1 cellular context compared by ENCODE assay signal in the genomic region with DNA sequence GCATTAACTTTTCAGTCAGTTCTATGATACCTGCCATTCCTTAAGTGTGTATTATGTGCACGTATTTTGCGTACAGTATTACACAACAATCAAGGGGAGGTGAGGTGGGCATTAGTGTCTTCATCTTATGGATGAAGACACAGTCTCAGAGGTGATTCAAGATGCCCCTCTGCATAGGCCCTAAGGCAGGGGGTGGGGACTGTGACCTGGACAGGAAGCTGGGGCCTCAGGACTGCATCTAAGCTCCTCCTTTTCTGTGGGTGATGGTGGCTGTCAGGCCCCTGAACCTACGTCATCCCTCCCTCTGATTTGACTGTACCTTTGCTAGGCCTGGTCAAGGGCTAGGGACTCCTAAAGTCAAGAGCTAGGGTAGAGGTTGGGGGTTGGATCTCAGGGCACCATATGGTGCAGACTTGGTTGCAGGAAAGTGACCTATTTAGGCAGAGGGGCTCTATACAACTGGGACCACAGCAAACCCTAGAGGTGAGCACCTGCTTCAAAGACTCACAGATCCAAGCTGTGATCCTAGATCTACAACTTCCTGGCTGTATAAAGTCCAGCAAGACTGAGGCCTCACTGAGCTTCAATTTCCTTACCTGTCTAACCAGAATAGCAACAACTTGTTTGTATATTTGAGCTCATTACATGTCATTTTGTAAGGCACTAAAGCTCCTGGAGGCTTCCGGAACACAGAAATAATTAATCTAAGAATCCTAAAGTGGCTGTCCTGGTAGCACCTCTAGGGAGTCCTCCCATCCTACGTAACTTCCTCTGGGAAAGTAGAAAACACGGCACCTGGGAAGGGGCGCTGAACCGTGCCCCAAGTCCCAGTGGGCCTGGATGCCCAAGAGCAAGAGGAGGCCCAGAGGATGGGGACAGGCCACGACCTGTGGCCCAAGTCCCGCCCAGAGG.
TF ChIP-seq lines count a peak whose summit lies in the region.

No MANE protein-coding gene starts in this region.

TF ChIP-seq in SK-N-SH, 30 proteins besides CTCF, POLR2A, EP300 and RAD21 (continued from another document):
- TF ChIP-seq, protein P1, sequence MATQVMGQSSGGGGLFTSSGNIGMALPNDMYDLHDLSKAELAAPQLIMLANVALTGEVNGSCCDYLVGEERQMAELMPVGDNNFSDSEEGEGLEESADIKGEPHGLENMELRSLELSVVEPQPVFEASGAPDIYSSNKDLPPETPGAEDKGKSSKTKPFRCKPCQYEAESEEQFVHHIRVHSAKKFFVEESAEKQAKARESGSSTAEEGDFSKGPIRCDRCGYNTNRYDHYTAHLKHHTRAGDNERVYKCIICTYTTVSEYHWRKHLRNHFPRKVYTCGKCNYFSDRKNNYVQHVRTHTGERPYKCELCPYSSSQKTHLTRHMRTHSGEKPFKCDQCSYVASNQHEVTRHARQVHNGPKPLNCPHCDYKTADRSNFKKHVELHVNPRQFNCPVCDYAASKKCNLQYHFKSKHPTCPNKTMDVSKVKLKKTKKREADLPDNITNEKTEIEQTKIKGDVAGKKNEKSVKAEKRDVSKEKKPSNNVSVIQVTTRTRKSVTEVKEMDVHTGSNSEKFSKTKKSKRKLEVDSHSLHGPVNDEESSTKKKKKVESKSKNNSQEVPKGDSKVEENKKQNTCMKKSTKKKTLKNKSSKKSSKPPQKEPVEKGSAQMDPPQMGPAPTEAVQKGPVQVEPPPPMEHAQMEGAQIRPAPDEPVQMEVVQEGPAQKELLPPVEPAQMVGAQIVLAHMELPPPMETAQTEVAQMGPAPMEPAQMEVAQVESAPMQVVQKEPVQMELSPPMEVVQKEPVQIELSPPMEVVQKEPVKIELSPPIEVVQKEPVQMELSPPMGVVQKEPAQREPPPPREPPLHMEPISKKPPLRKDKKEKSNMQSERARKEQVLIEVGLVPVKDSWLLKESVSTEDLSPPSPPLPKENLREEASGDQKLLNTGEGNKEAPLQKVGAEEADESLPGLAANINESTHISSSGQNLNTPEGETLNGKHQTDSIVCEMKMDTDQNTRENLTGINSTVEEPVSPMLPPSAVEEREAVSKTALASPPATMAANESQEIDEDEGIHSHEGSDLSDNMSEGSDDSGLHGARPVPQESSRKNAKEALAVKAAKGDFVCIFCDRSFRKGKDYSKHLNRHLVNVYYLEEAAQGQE (IDR thresholded peaks at IDR 0.05; ENCODE audit: low read depth, low read length), result no peak
- TF ChIP-seq ELF1 (IDR thresholded peaks at IDR 0.05), result no peak
- TF ChIP-seq TAF1 (IDR thresholded peaks at IDR 0.05; ENCODE audit: borderline replicate concordance, low read depth, low read length), result no peak
- no peak for TF ChIP-seq RFX5 (IDR thresholded peaks at IDR 0.05; ENCODE audit: low read length)
- TF ChIP-seq MXI1 (IDR thresholded peaks at IDR 0.05; ENCODE audit: low read depth, low read length), result no peak
- TF ChIP-seq MEF2A (IDR thresholded peaks at IDR 0.05; ENCODE audit: borderline replicate concordance, low read depth), result no peak
- no peak for TF ChIP-seq JUND (IDR thresholded peaks at IDR 0.05)
- no peak for TF ChIP-seq RCOR1 (IDR thresholded peaks at IDR 0.05; ENCODE audit: low read length)
- TF ChIP-seq RXRA (IDR thresholded peaks at IDR 0.05; ENCODE audit: borderline replicate concordance, low read depth), result no peak
- TF ChIP-seq, protein P2, sequence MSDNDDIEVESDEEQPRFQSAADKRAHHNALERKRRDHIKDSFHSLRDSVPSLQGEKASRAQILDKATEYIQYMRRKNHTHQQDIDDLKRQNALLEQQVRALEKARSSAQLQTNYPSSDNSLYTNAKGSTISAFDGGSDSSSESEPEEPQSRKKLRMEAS (IDR thresholded peaks at IDR 0.05; ENCODE audit: low read depth), result no peak
